2 cellular contexts compared by ENCODE assay signal in genomic region chr18:69636529-69637301, GRCh38.
TF ChIP-seq lines count a peak whose summit lies in the region.

No MANE protein-coding gene starts in this region.

TF ChIP-seq in IMR-90, 13 proteins besides CTCF, POLR2A, EP300 and RAD21:
- TF ChIP-seq RFX5 (IDR thresholded peaks at IDR 0.05; ENCODE audit: low read depth, low read length) (no peak), SMC3 (IDR thresholded peaks at IDR 0.05; ENCODE audit: low read depth, low read length) (peak; percentile 23; the same call in 1 of the 2 replicates), ELK1 (IDR thresholded peaks at IDR 0.05; ENCODE audit: borderline replicate concordance, low read depth, low read length) (no peak), MAFK (IDR thresholded peaks at IDR 0.05; ENCODE audit: low read depth, low read length) (no peak)

TF ChIP-seq in H1, 55 proteins besides CTCF, POLR2A, EP300 and RAD21:
- TF ChIP-seq TCF12 (IDR thresholded peaks at IDR 0.05; ENCODE audit: low read depth, low read length) (no peak), BACH1 (IDR thresholded peaks at IDR 0.05; ENCODE audit: low read length) (no peak), MAX (IDR thresholded peaks at IDR 0.05) (no peak)
